10 cellular contexts compared by ENCODE assay signal in the genomic region with DNA sequence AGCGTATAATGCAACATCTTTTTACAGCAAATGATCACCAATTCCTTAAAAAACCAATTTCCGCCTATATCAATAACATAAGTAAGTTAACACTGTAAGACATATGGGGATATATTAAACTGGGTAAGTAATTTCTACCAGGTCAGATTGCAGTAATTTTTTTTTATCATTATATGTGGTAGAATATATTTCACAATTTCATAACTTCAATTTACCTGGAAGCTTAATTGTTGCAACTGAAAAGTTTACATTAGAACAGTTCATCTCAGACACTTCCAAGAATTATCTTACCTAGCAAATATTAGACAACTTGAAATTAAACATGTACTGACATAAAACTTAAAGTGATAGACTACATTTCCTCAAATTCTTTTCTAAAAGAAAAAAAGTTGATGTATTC. TPM values are rescaled to one million over a fixed set of nuclear protein-coding genes. Genes with fewer than 3 reads are reported as not detected.
DNase-seq lines count a peak whose midpoint lies in the region; ATAC-seq and TF ChIP-seq lines count a peak whose summit lies in the region.
"Had no signal": no experiment of that assay in that cellular context is flagged by ENCODE, and none has a peak within 500 bp of the region (broad histone marks: within the 10 kb centered on the region; RNA-seq: fewer than 3 reads in every experiment).

No MANE protein-coding gene starts in this region.

- ATAC-seq in RWPE2 (ENCODE audit: low read depth) (no peak), psoas muscle (no peak), sciatic nerve (no peak), HG03108 (IDR thresholded peaks at IDR 0.05; ENCODE audit: unreplicated experiment) (no peak)

- intact Hi-C loops in psoas muscle (cut with DNase I), result no loop called here
- intact Hi-C loops in sciatic nerve (cut with DNase I), result no loop called here

- no peaks in the 10 kb centered on the region for H3K27me3 ChIP-seq in GM23248 (replicated peaks; ENCODE audit: insufficient read depth)
- H3K27me3 ChIP-seq in RWPE2 (ENCODE audit: insufficient read depth, poor library complexity, severe bottlenecking), result no peaks in the 10 kb centered on the region
- no peaks in the 10 kb centered on the region for H3K27me3 ChIP-seq in psoas muscle (ENCODE audit: insufficient read depth in 3 of 3, low read length in 2 of 3)

- no peaks in the 10 kb centered on the region for H3K9me3 ChIP-seq in GM23248 (ENCODE audit: low read depth)
- no peaks in the 10 kb centered on the region for H3K9me3 ChIP-seq in RWPE2 (ENCODE audit: severe bottlenecking)
- no peaks in the 10 kb centered on the region for H3K9me3 ChIP-seq in psoas muscle
- H3K9me3 ChIP-seq: HAP-1 had no signal

- H3K9ac ChIP-seq in GM23248, result peak overlapping the region; percentile 95

- TF ChIP-seq CTCF in RWPE2 (IDR thresholded peaks at IDR 0.05; ENCODE audit: poor library complexity, severe bottlenecking) (no peak), epithelial cell of proximal tubule (conservative IDR thresholded peaks at IDR 0.05; ENCODE audit: low read depth, low read length) (no peak), psoas muscle (IDR thresholded peaks at IDR 0.05) (no peak)

- WGBS in GM23248 (ENCODE audit: low coverage in 1 of 2, low lambda C conversion rate in 2 of 2, missing lambda C conversion rate in 2 of 2), 2 experiments, result 45 to 50% methylated on average over 2 of the region's 2 CpGs
- 69 to 95% (median 95%) methylated on average over 2 of the region's 2 CpGs for WGBS in psoas muscle, 3 donors

- no peak for DNase-seq in GM23248
- no peak for DNase-seq in RWPE2 (ENCODE audit: low spot score)
- DNase-seq in epithelial cell of proximal tubule (ENCODE audit: low read depth), result no peak
- DNase-seq in psoas muscle, result no peak
- no peak for DNase-seq in stimulated activated CD4-positive, alpha-beta T cell treated with anti-CD3 and anti-CD28 coated beads, Interleukin-4, amount 100 ng/mL, for 4 hours
- DNase-seq in sciatic nerve (ENCODE audit: low spot score), result no peak
- DNase-seq in NCI-H82 (lab: John Stamatoyannopoulos, UW), result no peak
- DNase-seq: SIG-M5 had no signal

- H3F3A ChIP-seq in GM23248 (ENCODE audit: insufficient read depth), result peaks cover 26% of the 10 kb centered on the region

- H3K27ac ChIP-seq in GM23248, result no peak overlapping the region
- H3K27ac ChIP-seq in RWPE2 (ENCODE audit: poor library complexity, severe bottlenecking), result no peak overlapping the region
- no peak overlapping the region for H3K27ac ChIP-seq in psoas muscle

- H3K9me2 ChIP-seq in GM23248 (ENCODE audit: insufficient read depth), result no peaks in the 10 kb centered on the region

- H3K4me1 ChIP-seq in GM23248 (ENCODE audit: insufficient read depth) (peaks cover 43% of the 10 kb centered on the region), RWPE2 (ENCODE audit: insufficient read depth, poor library complexity, severe bottlenecking) (peaks cover 40% of the 10 kb centered on the region), psoas muscle (peaks cover 43% of the 10 kb centered on the region)

- H3K4me3 ChIP-seq in GM23248 (peak overlapping the region; percentile 85), RWPE2 (ENCODE audit: severe bottlenecking) (peak overlapping the region; percentile 13), epithelial cell of proximal tubule (ENCODE audit: low read depth, low read length) (peak overlapping the region; percentile 44), psoas muscle (peak overlapping the region; percentile 88)
- H3K4me3 ChIP-seq: HAP-1 had no signal

- H3K79me2 ChIP-seq in GM23248 (ENCODE audit: insufficient read depth), result peaks cover 83% of the 10 kb centered on the region

- in situ Hi-C loops in GM23248 (cut with MboI), result no loop called here

- H2AFZ ChIP-seq in GM23248, result no peak overlapping the region

- H3K36me3 ChIP-seq in GM23248 (ENCODE audit: low read depth) (no peaks in the 10 kb centered on the region), RWPE2 (ENCODE audit: low read depth) (peaks cover 9% of the 10 kb centered on the region; the same call in 1 of the 2 replicates), psoas muscle (ENCODE audit: insufficient read depth in 1 of 2, low read depth in 1 of 2) (no peaks in the 10 kb centered on the region)
- H3K36me3 ChIP-seq: HAP-1 had no signal

- peak overlapping the region; percentile 95 for H3K4me2 ChIP-seq in GM23248 (ENCODE audit: unreplicated experiment)

- peaks cover 3% of the 10 kb centered on the region; the same call in 1 of the 2 replicates for H4K20me1 ChIP-seq in GM23248 (ENCODE audit: insufficient read depth)

RNA-seq across cellular contexts. Expression of gene ZBTB41, which starts 2.8 kb away (rescaled TPM):
- 13.7 and 14.6 TPM in 2 replicates for total RNA-seq in GM23248 (2014; rRNA removed; shearing (Covaris generic))
- polyA plus RNA-seq in GM23248 (2016; fragmentation: Nextera tagmentation; extraction: Ambion mirVana), result 4.8 and 4.9 TPM in 2 replicates
- 6.0 and 8.1 TPM in 2 replicates for total RNA-seq in epithelial cell of proximal tubule
- 10 to 100 TPM in 1 of 4 donors, 1 to 10 TPM in 3; 7.1 to 10.6 (median 8.9) TPM for total RNA-seq in psoas muscle
- polyA plus RNA-seq in psoas muscle, result 1 to 10 TPM; 2.8 to 9.8 (median 3.7) TPM
- 18.4 TPM for total RNA-seq in sciatic nerve

RNA-seq across cellular contexts. Expression of gene ASPM, which starts 51.9 kb away (rescaled TPM):
- 17.2 and 21.4 TPM in 2 replicates for total RNA-seq in GM23248 (2014; rRNA removed; shearing (Covaris generic))
- polyA plus RNA-seq in GM23248 (2016; fragmentation: Nextera tagmentation; extraction: Ambion mirVana) (6.1 and 7.3 TPM in 2 replicates), psoas muscle (under 1 TPM in 2 of 3 donors, not detected in 1; 0.03 to 0.14 TPM)
- total RNA-seq in epithelial cell of proximal tubule (38.6 and 39.6 TPM in 2 replicates), psoas muscle (under 1 TPM; 0.09 to 0.24 (median 0.13) TPM), sciatic nerve (0.45 TPM)

Comparison
In these comparisons a context has a peak if more than half of its experiments do, and no peak if none do; other contexts are left out.
1. H3K4me3 ChIP-seq: peak in every context shown above with its lines; median percentile 88 in psoas muscle; 85 in GM23248; 44 in epithelial cell of proximal tubule; 13 in RWPE2.
2. RNA of gene ASPM, which starts 51.9 kb away (total RNA-seq): 38.6 to 39.6 TPM in epithelial cell of proximal tubule and 17.2 to 21.4 TPM in GM23248; 0.45 TPM in sciatic nerve (single experiment) and 0.09 to 0.24 TPM in psoas muscle; every median in the first group is over 10 times any median in the second.